Comparison of ENCODE assay signal across 8 cellular contexts in the genomic region with DNA sequence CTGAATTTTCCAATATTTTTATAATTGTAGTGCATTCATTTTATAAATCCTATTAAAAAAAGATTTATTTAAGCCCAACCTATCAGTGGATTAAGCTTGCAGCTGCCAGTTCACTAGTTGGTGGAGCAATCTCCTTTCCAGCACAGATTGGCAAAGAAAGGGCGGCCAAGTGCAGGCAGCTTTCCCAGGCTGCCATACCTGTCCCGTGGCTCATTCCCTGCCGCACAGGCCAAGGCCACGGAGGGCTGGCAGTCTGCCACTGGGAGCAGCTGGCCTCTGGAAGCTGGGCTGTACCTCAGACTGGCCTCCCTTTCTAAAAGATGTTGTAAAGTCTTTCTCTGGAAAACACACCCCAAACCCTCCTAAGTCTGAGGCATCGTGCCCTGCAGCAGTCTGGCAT.
DNase-seq lines count a peak whose midpoint lies in the region; ATAC-seq and TF ChIP-seq lines count a peak whose summit lies in the region.

No MANE protein-coding gene starts in this region.

- 81% methylated on average over 5 of the region's 5 CpGs for WGBS in smooth muscle cell (ENCODE audit: low lambda C conversion rate)

- H3K4me3 ChIP-seq in osteoblast (ENCODE audit: insufficient read depth, low read length) = no peak overlapping the region
- H3K4me3 ChIP-seq in smooth muscle cell = no peak overlapping the region

- no peaks in the 10 kb centered on the region for H4K20me1 ChIP-seq in osteoblast (ENCODE audit: insufficient read depth, low read length)
- H4K20me1 ChIP-seq in smooth muscle cell (ENCODE audit: low read depth) = peaks cover 5% of the 10 kb centered on the region

- no peaks in the 10 kb centered on the region for H3K9me3 Mint-ChIP-seq in activated CD4-positive, alpha-beta T cell treated with anti-CD3 and anti-CD28 coated beads for 36 hours (ENCODE audit: low read depth)

- H3F3A ChIP-seq in smooth muscle cell (ENCODE audit: low read depth) = no peaks in the 10 kb centered on the region

- no peak overlapping the region for H3K9ac ChIP-seq in smooth muscle cell (ENCODE audit: low read depth)

- peak overlapping the region; percentile 4 for H3K27ac ChIP-seq in epithelial cell of prostate
- no peak overlapping the region for H3K27ac ChIP-seq in osteoblast (ENCODE audit: low read depth, low read length)
- no peak overlapping the region for H3K27ac ChIP-seq in smooth muscle cell (ENCODE audit: low read depth)

- CTCF ChIA-PET in activated CD4-positive, alpha-beta T cell treated with anti-CD3 and anti-CD28 coated beads for 36 hours (lab: Charles Lee) = no interaction called here

- no peak for ATAC-seq in activated CD4-positive, alpha-beta T cell treated with anti-CD3 and anti-CD28 coated beads for 36 hours
- no peak for ATAC-seq in stimulated activated naive CD8-positive, alpha-beta T cell treated with anti-CD3 and anti-CD28 coated beads, Interleukin-15, Interleukin-2, amounts not matched to agents 100 U/mL and 50 U/mL, for 24 hours

- H3K9me3 ChIP-seq in osteoblast (ENCODE audit: low read depth, low read length) (no peaks in the 10 kb centered on the region), smooth muscle cell (replicated peaks; ENCODE audit: low read depth) (no peaks in the 10 kb centered on the region)

- TF ChIP-seq CTCF in osteoblast (IDR thresholded peaks at IDR 0.05; ENCODE audit: extremely low read depth, low read depth, low read length) (no peak), smooth muscle cell (IDR thresholded peaks at IDR 0.05; ENCODE audit: borderline replicate concordance, insufficient read depth, poor library complexity, severe bottlenecking) (no peak)

- H3K27me3 Mint-ChIP-seq in activated CD4-positive, alpha-beta T cell treated with anti-CD3 and anti-CD28 coated beads for 36 hours = no peaks in the 10 kb centered on the region

- H3K36me3 ChIP-seq in osteoblast (ENCODE audit: insufficient read depth, low read length) (no peaks in the 10 kb centered on the region), smooth muscle cell (ENCODE audit: low read depth) (no peaks in the 10 kb centered on the region)

- no peaks in the 10 kb centered on the region for H3K79me2 ChIP-seq in osteoblast (ENCODE audit: insufficient read depth, low read length)
- no peaks in the 10 kb centered on the region for H3K79me2 ChIP-seq in smooth muscle cell (ENCODE audit: low read depth)

- H2AFZ ChIP-seq in osteoblast (ENCODE audit: low read length) (peak overlapping the region; percentile 14), smooth muscle cell (ENCODE audit: low read depth) (no peak overlapping the region)

- H3K27me3 ChIP-seq in osteoblast (ENCODE audit: insufficient read depth, low read length) (no peaks in the 10 kb centered on the region), smooth muscle cell (ENCODE audit: low read depth) (no peaks in the 10 kb centered on the region)

- H3K4me2 ChIP-seq in osteoblast (ENCODE audit: insufficient read depth, low read length) = no peak overlapping the region
- H3K4me2 ChIP-seq in smooth muscle cell = no peak overlapping the region

- no peaks in the 10 kb centered on the region for H3K36me3 Mint-ChIP-seq in activated CD4-positive, alpha-beta T cell treated with anti-CD3 and anti-CD28 coated beads for 36 hours (ENCODE audit: low read depth)

- peak; percentile 42 for DNase-seq in DMS53 treated with DMSO at 0.1 percent for 48 hours (lab: John Stamatoyannopoulos, UW; ENCODE audit: unreplicated experiment)
- DNase-seq in NCI-H524 (lab: John Stamatoyannopoulos, UW) = peak; percentile 43 to 79
- peak; percentile 34 for DNase-seq in epithelial cell of prostate (ENCODE audit: low read depth, low spot score)
- no peak for DNase-seq in osteoblast (ENCODE audit: insufficient read length, low spot score, missing footprints)
- no peak for DNase-seq in GOT3 (lab: John Stamatoyannopoulos, UW)
- DNase-seq in activated CD4-positive, alpha-beta T cell treated with anti-CD3 and anti-CD28 coated beads for 36 hours = no peak
- no peak for DNase-seq in stimulated activated naive CD8-positive, alpha-beta T cell treated with anti-CD3 and anti-CD28 coated beads, Interleukin-15, Interleukin-2, amounts not matched to agents 100 U/mL and 50 U/mL, for 24 hours
- no peak for DNase-seq in smooth muscle cell (lab: John Stamatoyannopoulos, UW; ENCODE audit: unreplicated experiment)

- POLR2A ChIA-PET in activated CD4-positive, alpha-beta T cell treated with anti-CD3 and anti-CD28 coated beads for 36 hours (lab: Charles Lee) = no interaction called here

- H3K4me1 ChIP-seq in osteoblast (ENCODE audit: insufficient read depth, low read length) = peaks cover 7% of the 10 kb centered on the region
- H3K4me1 ChIP-seq in smooth muscle cell (ENCODE audit: low read depth) = peaks cover 14% of the 10 kb centered on the region

- intact Hi-C loops in activated CD4-positive, alpha-beta T cell treated with anti-CD3 and anti-CD28 coated beads for 36 hours (cut with DNase I, micrococcal nuclease) = no loop called here

- no peak overlapping the region for H3K4me3 Mint-ChIP-seq in activated CD4-positive, alpha-beta T cell treated with anti-CD3 and anti-CD28 coated beads for 36 hours

- H3K27ac Mint-ChIP-seq in activated CD4-positive, alpha-beta T cell treated with anti-CD3 and anti-CD28 coated beads for 36 hours = no peak overlapping the region

- no peaks in the 10 kb centered on the region for H3K4me1 Mint-ChIP-seq in activated CD4-positive, alpha-beta T cell treated with anti-CD3 and anti-CD28 coated beads for 36 hours

Comparison
In these comparisons a context has a peak if more than half of its experiments do, and no peak if none do; other contexts are left out.
1. DNase-seq: peak in DMS53 treated with DMSO at 0.1 percent for 48 hours (single experiment), NCI-H524 (2 of 2) and epithelial cell of prostate (single experiment); none in osteoblast (single experiment), GOT3 (single experiment), activated CD4-positive, alpha-beta T cell treated with anti-CD3 and anti-CD28 coated beads for 36 hours (single experiment), stimulated activated naive CD8-positive, alpha-beta T cell treated with anti-CD3 and anti-CD28 coated beads, Interleukin-15, Interleukin-2, amounts not matched to agents 100 U/mL and 50 U/mL, for 24 hours (single experiment) and smooth muscle cell (single experiment).